In the genomic region with DNA sequence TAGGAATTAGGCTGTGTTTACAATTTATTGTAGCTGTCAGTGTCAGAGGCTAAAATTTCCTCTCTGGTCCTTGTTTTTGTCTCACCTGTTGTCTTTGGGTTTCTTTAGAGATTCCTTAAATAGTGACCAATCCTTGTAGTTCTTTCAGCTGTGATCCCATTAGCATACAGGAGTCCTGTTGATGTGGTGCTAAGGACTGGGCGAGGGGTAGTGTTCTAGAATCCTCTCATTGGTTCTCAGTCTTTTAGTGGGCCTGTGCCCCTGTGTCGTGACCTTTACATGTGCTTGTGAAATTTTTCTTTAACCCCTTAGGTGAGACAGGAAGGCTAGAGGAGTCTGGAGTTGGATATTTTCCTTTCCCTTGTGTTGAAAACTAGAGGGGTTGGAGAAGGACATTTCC, we compare ENCODE assay signal across 23 cellular contexts.
"Had no signal": no experiment of that assay in that cellular context is flagged by ENCODE, and none has a peak within 500 bp of the region (broad histone marks: within the 10 kb centered on the region; RNA-seq: fewer than 3 reads in every experiment).

No MANE protein-coding gene starts in this region.

- H3K27ac ChIP-seq: SJSA1, SK-N-MC had no signal

- FAIRE-seq: HepG2, RCC 7860 had no signal

- H3K4me3 ChIP-seq: SJSA1, SK-N-MC had no signal

- DNase-seq: IMR-90, Karpas-422, KG1, MM.1S, NCI-H1092 treated with DMSO at 0.1 percent for 48 hours, NCI-H1436, NCI-H187, NCI-H2029, NCI-H2081 treated with DMSO at 0.1 percent for 48 hours, NCI-H2171, NCI-H226, NCI-H446, NCI-H510A, NCI-H524 treated with DMSO at 0.1 percent for 48 hours, NCI-H69, NCI-H774, Right ventricle myocardium superior, RPMI8226, SIG-M5 had no signal

- H3K27me3 ChIP-seq: SJSA1 had no signal

- ATAC-seq: HepG2 had no signal

- H3K36me3 ChIP-seq: SJSA1 had no signal
